Comparison of ENCODE assay signal across 8 cellular contexts in the genomic region with DNA sequence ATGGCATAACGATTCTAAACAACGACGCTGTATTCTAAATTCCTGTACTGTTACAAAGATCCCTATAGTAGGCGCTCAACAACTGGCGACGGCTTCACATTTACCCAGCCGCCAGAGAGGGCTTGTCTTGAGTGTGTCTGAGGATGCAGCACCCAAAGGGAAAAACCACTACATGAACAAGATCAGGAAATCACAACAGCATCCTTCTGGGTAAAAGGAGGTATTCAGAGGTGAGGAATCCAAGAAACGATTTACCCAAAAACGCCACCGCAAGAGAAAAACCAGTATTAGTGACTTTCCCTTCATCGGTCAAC. TPM values are rescaled to one million over a fixed set of nuclear protein-coding genes. Genes with fewer than 3 reads are reported as not detected.
A peak's percentile ranks its signal among the peaks of the same experiment; 100 is the strongest.
DNase-seq lines count a peak whose midpoint lies in the region; ATAC-seq and TF ChIP-seq lines count a peak whose summit lies in the region.

No MANE protein-coding gene starts in this region.

- intact Hi-C loops in left lung (cut with DNase I) = no loop called here

- H3K4me3 ChIP-seq in BE2C (ENCODE audit: low read depth, low read length) = peak overlapping the region; percentile 92
- peak overlapping the region; percentile 73 to 89 for H3K4me3 ChIP-seq in left lung

- DNase-seq in BE2C (peak; percentile 69), NCI-H345 treated with DMSO at 0.1 percent for 48 hours (lab: John Stamatoyannopoulos, UW; ENCODE audit: unreplicated experiment) (peak; percentile 49), dedifferentiated amniotic fluid mesenchymal stem cell (ENCODE audit: extremely low spot score) (peak; percentile 88), left lung (peak; percentile 61 to 73)
- peak; percentile 37 for DNase-seq in activated CD4-positive, CD25-positive, alpha-beta regulatory T cell treated with anti-CD3 and anti-CD28 coated beads, Interleukin-2, amount 50 U/mL, for 72 hours
- DNase-seq in stimulated activated CD4-positive, alpha-beta T cell treated with anti-CD3 and anti-CD28 coated beads, Interleukin-4, amount 100 ng/mL, for 1 hour = peak; percentile 52

- peak; percentile 82 for TF ChIP-seq CTCF in BE2C (IDR thresholded peaks at IDR 0.05; ENCODE audit: low read depth, low read length)
- peak; percentile 24 to 53 for TF ChIP-seq CTCF in left lung (IDR thresholded peaks at IDR 0.05)

- no peaks in the 10 kb centered on the region for H3K36me3 ChIP-seq in BE2C
- peaks cover 0 to 12% of the 10 kb centered on the region in 2 donors for H3K36me3 ChIP-seq in left lung

- H3K27ac ChIP-seq in left lung = peak overlapping the region; percentile 89 to 93

- H3K4me1 ChIP-seq in BE2C = no peaks in the 10 kb centered on the region
- peaks cover 4 to 16% of the 10 kb centered on the region in 2 donors for H3K4me1 ChIP-seq in left lung

- ATAC-seq in GM19025 (IDR thresholded peaks at IDR 0.05; ENCODE audit: low read depth, unreplicated experiment) (peak; percentile 70), HG03342 (IDR thresholded peaks at IDR 0.05; ENCODE audit: unreplicated experiment) (peak; percentile 75), left lung (peak; percentile 91)

- no peaks in the 10 kb centered on the region for H3K27me3 ChIP-seq in BE2C
- H3K27me3 ChIP-seq in left lung = no peaks in the 10 kb centered on the region

- H3K9me3 ChIP-seq in BE2C (no peaks in the 10 kb centered on the region), left lung (no peaks in the 10 kb centered on the region)

RNA-seq across cellular contexts. Expression of a gene that starts 0.7 kb away (rescaled TPM):
- polyA plus RNA-seq in BE2C (2012; ENCODE audit: insufficient read depth, insufficient read length, low read depth) = 8.9 TPM
- total RNA-seq in left lung = 10 to 100 TPM; 11.1 to 12.7 TPM

RNA-seq across cellular contexts. Expression of a gene that starts 43.1 kb away (rescaled TPM):
- 36.3 TPM for polyA plus RNA-seq in BE2C (2012; ENCODE audit: insufficient read depth, insufficient read length, low read depth)
- 10 to 100 TPM; 71.6 to 85.7 TPM for total RNA-seq in left lung

Comparison
In these comparisons a context has a peak if more than half of its experiments do, and no peak if none do; other contexts are left out.
1. Peak in every context shown above with its lines: DNase-seq, ATAC-seq, H3K4me3 ChIP-seq and H3K27ac ChIP-seq.
2. DNase-seq: peak in every context shown above with its lines; median percentile 88 in dedifferentiated amniotic fluid mesenchymal stem cell; 69 in BE2C; 67 in left lung; 52 in stimulated activated CD4-positive, alpha-beta T cell treated with anti-CD3 and anti-CD28 coated beads, Interleukin-4, amount 100 ng/mL, for 1 hour; 49 in NCI-H345 treated with DMSO at 0.1 percent for 48 hours; 37 in activated CD4-positive, CD25-positive, alpha-beta regulatory T cell treated with anti-CD3 and anti-CD28 coated beads, Interleukin-2, amount 50 U/mL, for 72 hours.